Comparison of ENCODE assay signal across 1 cellular context in genomic region chr4:7103031-7103598, GRCh38.
TF ChIP-seq lines count a peak whose summit lies in the region.

No MANE protein-coding gene starts in this region.

TF ChIP-seq in HepG2, 621 proteins besides CTCF, POLR2A, EP300 and RAD21 (continued from another document):
- 0 out of 2 replicates have a peak, but pooled peaks have one; percentile 42 for TF ChIP-seq GZF1 (CRISPR knock-in tag; IDR thresholded peaks at IDR 0.05)
- TF ChIP-seq RBFOX2 (IDR thresholded peaks at IDR 0.05; ENCODE audit: low read depth, low read length): peak; percentile 38; the same call in 1 of the 2 replicates
- TF ChIP-seq ZNF7 (CRISPR knock-in tag; IDR thresholded peaks at IDR 0.05): 0 out of 2 replicates have a peak, but pooled peaks have one; percentile 31
- TF ChIP-seq KDM2A (CRISPR knock-in tag; IDR thresholded peaks at IDR 0.05; ENCODE audit: borderline replicate concordance, low read depth): peak; percentile 57; the same call in 1 of the 2 replicates
- 0 out of 2 replicates have a peak, but pooled peaks have one; percentile 8 for TF ChIP-seq SIN3A (IDR thresholded peaks at IDR 0.05; ENCODE audit: borderline replicate concordance, low read depth, low read length)
- no peak for TF ChIP-seq ZNF230 (CRISPR knock-in tag; IDR thresholded peaks at IDR 0.05)
- no peak for TF ChIP-seq DPF2 (CRISPR knock-in tag; IDR thresholded peaks at IDR 0.05; ENCODE audit: borderline replicate concordance, low read depth)
- peak; percentile 58; the same call in 1 of the 2 replicates for TF ChIP-seq POLR2G (IDR thresholded peaks at IDR 0.05; ENCODE audit: low read depth, low read length)
- TF ChIP-seq POLR2AphosphoS5 (IDR thresholded peaks at IDR 0.05; ENCODE audit: low read depth, low read length): peak; percentile 77
- peak; percentile 77; the same call in 1 of the 2 replicates for TF ChIP-seq ZFX (CRISPR knock-in tag; IDR thresholded peaks at IDR 0.05; ENCODE audit: low read depth)
- TF ChIP-seq MEF2D (CRISPR knock-in tag; IDR thresholded peaks at IDR 0.05): peak; percentile 59; the same call in 1 of the 2 replicates
- no peak for TF ChIP-seq PHF5A (CRISPR knock-in tag; IDR thresholded peaks at IDR 0.05; ENCODE audit: low read depth, unreplicated experiment)
- TF ChIP-seq PITX1 (CRISPR knock-in tag; IDR thresholded peaks at IDR 0.05): 0 out of 2 replicates have a peak, but pooled peaks have one; percentile 7
- no peak for TF ChIP-seq SP1 (IDR thresholded peaks at IDR 0.05)
- TF ChIP-seq SP1 (CRISPR knock-in tag; IDR thresholded peaks at IDR 0.05): peak; percentile 34
- TF ChIP-seq ZKSCAN5 (CRISPR knock-in tag; IDR thresholded peaks at IDR 0.05): no peak
- TF ChIP-seq ZNF619 (CRISPR knock-in tag; IDR thresholded peaks at IDR 0.05): no peak
- TF ChIP-seq NR0B2 (CRISPR knock-in tag; IDR thresholded peaks at IDR 0.05): no peak; the same call in 1 of the 2 replicates
- TF ChIP-seq ZNF724P (CRISPR knock-in tag; IDR thresholded peaks at IDR 0.05; ENCODE audit: borderline replicate concordance): 0 out of 2 replicates have a peak, but pooled peaks have one; percentile 27
- no peak for TF ChIP-seq ZBTB7A (CRISPR knock-in tag; IDR thresholded peaks at IDR 0.05)
- TF ChIP-seq SAP130 (CRISPR knock-in tag; IDR thresholded peaks at IDR 0.05; ENCODE audit: low read depth): peak; percentile 68
- TF ChIP-seq YY1 (IDR thresholded peaks at IDR 0.05; ENCODE audit: insufficient read depth, insufficient replicate concordance, low read depth, low read length): peak; percentile 83
- peak; percentile 72 for TF ChIP-seq PHF8 (CRISPR knock-in tag; IDR thresholded peaks at IDR 0.05)
- no peak for TF ChIP-seq EZH2 (conservative IDR thresholded peaks at IDR 0.05; ENCODE audit: low read depth, low read length)
- TF ChIP-seq HNRNPLL (IDR thresholded peaks at IDR 0.05; ENCODE audit: low read depth, low read length, poor library complexity, severe bottlenecking): peak; percentile 30
- no peak for TF ChIP-seq GABPA (IDR thresholded peaks at IDR 0.05; ENCODE audit: low read depth, low read length)
- TF ChIP-seq GABPA (CRISPR knock-in tag; IDR thresholded peaks at IDR 0.05; ENCODE audit: low read depth): no peak
- 0 out of 2 replicates have a peak, but pooled peaks have one; percentile 7 for TF ChIP-seq ZNF331 (CRISPR knock-in tag; IDR thresholded peaks at IDR 0.05)
- TF ChIP-seq PTBP1 (IDR thresholded peaks at IDR 0.05; ENCODE audit: low read depth, low read length, poor library complexity, severe bottlenecking): no peak
- TF ChIP-seq KAT8 (CRISPR knock-in tag; IDR thresholded peaks at IDR 0.05): 0 out of 2 replicates have a peak, but pooled peaks have one; percentile 15
- TF ChIP-seq ZNF292 (CRISPR knock-in tag; IDR thresholded peaks at IDR 0.05; ENCODE audit: borderline replicate concordance, low read depth): peak; percentile 26; the same call in 1 of the 2 replicates
- no peak for TF ChIP-seq ZSCAN30 (CRISPR knock-in tag; IDR thresholded peaks at IDR 0.05)
- no peak for TF ChIP-seq TRAFD1 (CRISPR knock-in tag; IDR thresholded peaks at IDR 0.05; ENCODE audit: borderline replicate concordance)
- 0 out of 2 replicates have a peak, but pooled peaks have one; percentile 21 for TF ChIP-seq ZMAT3 (CRISPR knock-in tag; conservative IDR thresholded peaks at IDR 0.05)
- 0 out of 2 replicates have a peak, but pooled peaks have one; percentile 12 for TF ChIP-seq IRF2 (CRISPR knock-in tag; IDR thresholded peaks at IDR 0.05)
- no peak for TF ChIP-seq SALL2 (CRISPR knock-in tag; IDR thresholded peaks at IDR 0.05)
- TF ChIP-seq SNAI1 (CRISPR knock-in tag; IDR thresholded peaks at IDR 0.05; ENCODE audit: borderline replicate concordance): 0 out of 2 replicates have a peak, but pooled peaks have one; percentile 33
- TF ChIP-seq ZFP62 (CRISPR knock-in tag; IDR thresholded peaks at IDR 0.05): no peak
- no peak for TF ChIP-seq CC2D1A (CRISPR knock-in tag; IDR thresholded peaks at IDR 0.05)
- TF ChIP-seq ARID4A (CRISPR knock-in tag; IDR thresholded peaks at IDR 0.05; ENCODE audit: borderline replicate concordance): peak; percentile 41
- TF ChIP-seq STAG1 (CRISPR knock-in tag; IDR thresholded peaks at IDR 0.05): peak; percentile 24
- peak; percentile 61 for TF ChIP-seq ZFY (CRISPR knock-in tag; IDR thresholded peaks at IDR 0.05)
- TF ChIP-seq HOMEZ (CRISPR knock-in tag; IDR thresholded peaks at IDR 0.05; ENCODE audit: low read depth): 0 out of 2 replicates have a peak, but pooled peaks have one; percentile 7
- TF ChIP-seq PATZ1 (CRISPR knock-in tag; IDR thresholded peaks at IDR 0.05): peak; percentile 9; the same call in 1 of the 2 replicates
- TF ChIP-seq PBX2 (CRISPR knock-in tag; IDR thresholded peaks at IDR 0.05): peak; percentile 28; the same call in 1 of the 2 replicates
- TF ChIP-seq ZNF441 (CRISPR knock-in tag; IDR thresholded peaks at IDR 0.05; ENCODE audit: borderline replicate concordance): 0 out of 2 replicates have a peak, but pooled peaks have one; percentile 5
- no peak for TF ChIP-seq GMEB1 (CRISPR knock-in tag; IDR thresholded peaks at IDR 0.05; ENCODE audit: borderline replicate concordance)
- TF ChIP-seq ZEB1 (IDR thresholded peaks at IDR 0.05; ENCODE audit: insufficient replicate concordance, low read depth): no peak
- no peak for TF ChIP-seq CHCHD3 (CRISPR knock-in tag; IDR thresholded peaks at IDR 0.05)
- no peak for TF ChIP-seq ETV5 (CRISPR knock-in tag; IDR thresholded peaks at IDR 0.05; ENCODE audit: borderline replicate concordance)
TF ChIP-seq in HepG2: peak in this region for 32.
